8 cellular contexts compared by ENCODE assay signal in the genomic region with DNA sequence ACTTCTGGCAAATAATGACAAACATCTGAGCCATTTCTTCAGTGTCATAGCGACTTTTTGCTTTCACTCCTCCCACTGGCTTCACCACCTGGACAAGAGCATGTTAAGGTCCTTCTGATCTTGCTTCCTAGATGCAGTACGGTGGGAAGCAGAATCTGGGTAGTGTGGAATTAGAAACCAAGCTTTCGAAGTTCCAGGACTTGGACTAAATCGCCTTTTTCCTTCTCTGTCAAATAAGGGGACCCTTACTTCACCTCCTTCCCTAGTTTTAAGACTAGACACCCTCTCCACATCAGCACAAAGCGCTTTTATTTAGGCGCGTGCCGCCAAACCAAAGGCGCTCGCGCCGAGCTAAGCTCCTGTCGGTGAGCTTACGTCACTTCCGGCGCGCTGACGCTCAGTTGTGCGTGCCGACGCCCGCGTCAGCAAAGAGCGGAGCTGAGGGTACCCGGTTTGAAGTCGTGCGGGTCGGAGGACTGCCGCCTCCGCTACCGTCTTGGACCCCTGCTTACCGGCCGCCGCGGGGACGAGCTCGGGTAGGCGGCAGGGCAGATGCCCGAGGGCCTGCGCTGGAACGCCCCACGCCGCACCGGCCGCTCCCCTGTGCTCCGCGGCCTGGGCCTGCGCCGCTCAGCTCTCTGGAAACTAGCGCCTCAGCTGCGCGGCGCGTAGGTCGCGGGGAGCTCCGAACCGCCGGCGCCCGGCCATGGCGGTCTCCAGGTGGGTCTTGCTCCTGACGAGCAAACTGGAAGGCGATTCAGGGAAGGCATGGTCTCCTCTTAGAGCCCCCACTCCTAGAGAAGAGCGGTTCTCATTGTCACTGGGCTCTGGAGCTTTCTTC. TPM values are rescaled to one million over a fixed set of nuclear protein-coding genes. Genes with fewer than 3 reads are reported as not detected.
A peak's percentile ranks its signal among the peaks of the same experiment; 100 is the strongest.
DNase-seq lines count a peak whose midpoint lies in the region; TF ChIP-seq lines count a peak whose summit lies in the region.

TSS of gene BTAF1 (plus strand) at position 400 of the 841 bp plus-strand sequence. CDS start at position 707, 307 bp downstream.

- H3K27me3 Mint-ChIP-seq in activated naive CD8-positive, alpha-beta T cell = peaks cover 1% of the 10 kb centered on the region
- H3K27me3 Mint-ChIP-seq in glutamatergic neuron (ENCODE audit: unreplicated experiment) (peaks cover 5% of the 10 kb centered on the region), osteocyte (ENCODE audit: unreplicated experiment) (peaks cover 2% of the 10 kb centered on the region)

- H3K4me1 ChIP-seq in thymus (ENCODE audit: control insufficient read depth, insufficient read depth, low read length) = peaks cover 9% of the 10 kb centered on the region

- peak within 1 kb of the TSS; percentile 99 for H3K4me3 ChIP-seq in thymus (ENCODE audit: low read length)

- peaks cover 1% of the 10 kb centered on the region for H3K9me3 ChIP-seq in thymus (ENCODE audit: control insufficient read depth)

- H3K36me3 ChIP-seq in thymus (ENCODE audit: control insufficient read depth, insufficient read depth) = no peaks in the 10 kb centered on the region

- POLR2A ChIA-PET in HEK293T (lab: Yijun Ruan, JAX) = interaction anchor here (0.6 to 2.5 kb wide), 25 partner anchors 9 to 473 kb away, joined by 3 to 17 read pairs (median 4); partner anchors contain the start of genes PPP1R3C and TNKS2

- no peaks in the 10 kb centered on the region for H3K9me3 Mint-ChIP-seq in activated naive CD8-positive, alpha-beta T cell (ENCODE audit: low read depth)
- peaks cover 10% of the 10 kb centered on the region for H3K9me3 Mint-ChIP-seq in glutamatergic neuron (ENCODE audit: unreplicated experiment)
- H3K9me3 Mint-ChIP-seq in osteocyte (ENCODE audit: unreplicated experiment) = peaks cover under 1% of the 10 kb centered on the region

- H3K27me3 ChIP-seq in thymus (ENCODE audit: control insufficient read depth, insufficient read depth) = no peaks in the 10 kb centered on the region

- H3K36me3 Mint-ChIP-seq in activated naive CD8-positive, alpha-beta T cell = peaks cover 8% of the 10 kb centered on the region
- H3K36me3 Mint-ChIP-seq in glutamatergic neuron (ENCODE audit: unreplicated experiment) = peaks cover 4% of the 10 kb centered on the region
- H3K36me3 Mint-ChIP-seq in osteocyte (ENCODE audit: unreplicated experiment) = peaks cover 3% of the 10 kb centered on the region

- CTCF ChIA-PET in HEK293T (lab: Yijun Ruan, JAX) = interaction anchor here (0.6 to 1.5 kb wide), 2 partner anchors 60 to 164 kb away, joined by 3 to 4 read pairs; no protein-coding TSS in a partner anchor

- H3K4me1 Mint-ChIP-seq in activated naive CD8-positive, alpha-beta T cell (ENCODE audit: low read depth) = peaks cover 52% of the 10 kb centered on the region
- H3K4me1 Mint-ChIP-seq in glutamatergic neuron (ENCODE audit: low read depth, unreplicated experiment) (peaks cover 13% of the 10 kb centered on the region), osteocyte (ENCODE audit: unreplicated experiment) (peaks cover 32% of the 10 kb centered on the region)

- DNase-seq in GM04504 (ENCODE audit: low read depth) (peak; percentile 79), HEK293T (ENCODE audit: extremely low spot score) (peak; percentile 92), MV-4-11 (lab: John Stamatoyannopoulos, UW) (peak; percentile 88), SKM-1 treated with dmso at 0.1 percent for 144 hours (lab: John Stamatoyannopoulos, UW; ENCODE audit: unreplicated experiment) (peak; percentile 72), glutamatergic neuron (peak; percentile 91), osteocyte (ENCODE audit: extremely low spot score, unreplicated experiment) (peak; percentile 95)

- TF ChIP-seq CTCF in glutamatergic neuron (IDR thresholded peaks at IDR 0.05; ENCODE audit: partially characterized antibody, unreplicated experiment) = no peak
- no peak for TF ChIP-seq CTCF in osteocyte (IDR thresholded peaks at IDR 0.05)

- H3K27ac Mint-ChIP-seq in activated naive CD8-positive, alpha-beta T cell = peak within 1 kb of the TSS; percentile 96
- peak within 1 kb of the TSS; percentile 95 for H3K27ac Mint-ChIP-seq in glutamatergic neuron (ENCODE audit: unreplicated experiment)
- peak within 1 kb of the TSS; percentile 100 for H3K27ac Mint-ChIP-seq in osteocyte (ENCODE audit: unreplicated experiment)

- WGBS in thymus = under 1% methylated on average over 65 of the region's 65 CpGs

- H3K4me3 Mint-ChIP-seq in activated naive CD8-positive, alpha-beta T cell = peak within 1 kb of the TSS; percentile 97
- H3K4me3 Mint-ChIP-seq in glutamatergic neuron (ENCODE audit: unreplicated experiment) (peak within 1 kb of the TSS; percentile 98), osteocyte (ENCODE audit: unreplicated experiment) (peak within 1 kb of the TSS; percentile 86)

- peak within 1 kb of the TSS; percentile 98 for H3K27ac ChIP-seq in thymus (ENCODE audit: low read depth)

TF ChIP-seq in HEK293T, 16 proteins besides CTCF, POLR2A, EP300 and RAD21:
- TF ChIP-seq HDGF (IDR thresholded peaks at IDR 0.05; ENCODE audit: borderline replicate concordance) (no peak), FOXK2 (IDR thresholded peaks at IDR 0.05) (no peak), ELF4 (IDR thresholded peaks at IDR 0.05) (peak; percentile 42; the same call in 1 of the 2 replicates), CTBP1 (IDR thresholded peaks at IDR 0.05; ENCODE audit: borderline replicate concordance) (no peak; the same call in 1 of the 2 replicates), SUZ12 (IDR thresholded peaks at IDR 0.05) (no peak), L3MBTL2 (conservative IDR thresholded peaks at IDR 0.05) (peak; percentile 97), ARNT (IDR thresholded peaks at IDR 0.05) (peak; percentile 55; the same call in 1 of the 2 replicates), SP1 (IDR thresholded peaks at IDR 0.05) (no peak), FOXA1 (IDR thresholded peaks at IDR 0.05) (no peak)

RNA-seq across cellular contexts. Expression of gene BTAF1, which starts in this region (rescaled TPM):
- 42.2 TPM for total RNA-seq in glutamatergic neuron (ENCODE audit: unreplicated experiment)
- 32.4 and 34.6 TPM in 2 replicates for total RNA-seq in osteocyte
- 15.0 TPM for polyA plus RNA-seq in thymus

Comparison
In these comparisons a context has a peak if more than half of its experiments do, and no peak if none do; other contexts are left out.
1. Peak in every context shown above with its lines: DNase-seq, H3K4me3 ChIP-seq and H3K27ac ChIP-seq.